In genomic region chr2:455913-456312, GRCh38 we compare ENCODE assay signal across 26 cellular contexts.
DNase-seq lines count a peak whose midpoint lies in the region; ATAC-seq and TF ChIP-seq lines count a peak whose summit lies in the region.
"Had no signal": no experiment of that assay in that cellular context is flagged by ENCODE, and none has a peak within 500 bp of the region (broad histone marks: within the 10 kb centered on the region; RNA-seq: fewer than 3 reads in every experiment).

No MANE protein-coding gene starts in this region.

- peak; percentile 85 for ATAC-seq in body of pancreas
- ATAC-seq in HG03442 (IDR thresholded peaks at IDR 0.05; ENCODE audit: unreplicated experiment), result no peak

- H3K4me1 ChIP-seq in body of pancreas (no peaks in the 10 kb centered on the region), right atrium auricular region (no peaks in the 10 kb centered on the region)
- H3K4me1 ChIP-seq: BE2C had no signal

- WGBS in body of pancreas, 2 donors, result 44 to 78% methylated on average over 2 of the region's 2 CpGs

- TF ChIP-seq CTCF in body of pancreas (IDR thresholded peaks at IDR 0.05) (no peak), right atrium auricular region (IDR thresholded peaks at IDR 0.05) (no peak)

- H3K27me3 ChIP-seq in body of pancreas (no peaks in the 10 kb centered on the region), right atrium auricular region (no peaks in the 10 kb centered on the region)
- H3K27me3 ChIP-seq: BE2C, MG63, Peyer's patch had no signal

- intact Hi-C loops in body of pancreas (cut with DNase I), result no loop called here

- H3K9me3 ChIP-seq in body of pancreas (no peaks in the 10 kb centered on the region), right atrium auricular region (no peaks in the 10 kb centered on the region)
- H3K9me3 ChIP-seq: BE2C, MG63, Peyer's patch had no signal

- no peak for TF ChIP-seq POLR2A in body of pancreas (IDR thresholded peaks at IDR 0.05)

- DNase-seq in NCI-H146 (lab: John Stamatoyannopoulos, UW), result peak; percentile 12
- DNase-seq in NCI-H146 treated with DMSO at 0.1 percent for 48 hours (lab: John Stamatoyannopoulos, UW; ENCODE audit: unreplicated experiment), result no peak
- DNase-seq in body of pancreas, result no peak
- peak; percentile 35 for DNase-seq in islet precursor cell
- DNase-seq in right atrium auricular region (ENCODE audit: low spot score), result no peak
- DNase-seq in MV-4-11 (lab: John Stamatoyannopoulos, UW), result no peak
- DNase-seq: BE2C, Calu3, DMS79 treated with DMSO at 0.1 percent for 48 hours, H9, HFFc6, IMR-90, KG1, MG63, NCI-H187, NCI-H2081 treated with DMSO at 0.1 percent for 48 hours, NCI-H2171, NCI-H226, NCI-H510A, NCI-H69, OCI-M1, SIG-M5 had no signal

- H3K36me3 ChIP-seq in body of pancreas (replicated peaks in 1 of 2; ENCODE audit: insufficient read depth in 1 of 2, low read depth in 2 of 2) (no peaks in the 10 kb centered on the region), right atrium auricular region (no peaks in the 10 kb centered on the region)
- H3K36me3 ChIP-seq: BE2C, MG63, Peyer's patch had no signal

- no peak overlapping the region for H3K4me3 ChIP-seq in body of pancreas
- H3K4me3 ChIP-seq in right atrium auricular region, result no peak overlapping the region
- H3K4me3 ChIP-seq: MG63, Peyer's patch, SK-N-MC had no signal

- H3K27ac ChIP-seq in body of pancreas (peak overlapping the region in 1 of 4 donors; percentile 34), right atrium auricular region (no peak overlapping the region)
- H3K27ac ChIP-seq: 22Rv1, SK-N-MC had no signal

Comparison
In these comparisons a context has a peak if more than half of its experiments do, and no peak if none do; other contexts are left out.
1. DNase-seq: peak in NCI-H146 (single experiment) and islet precursor cell (single experiment); none in NCI-H146 treated with DMSO at 0.1 percent for 48 hours (single experiment), body of pancreas (0 of 4), right atrium auricular region (single experiment) and MV-4-11 (single experiment).